In genomic region chr22:46355369-46355995, GRCh38 we compare ENCODE assay signal across 8 cellular contexts. TPM values are rescaled to one million over a fixed set of nuclear protein-coding genes. Genes with fewer than 3 reads are reported as not detected.
DNase-seq lines count a peak whose midpoint lies in the region; ATAC-seq, FAIRE-seq and TF ChIP-seq lines count a peak whose summit lies in the region.

No MANE protein-coding gene starts in this region.

- peaks cover 5% of the 10 kb centered on the region for H3K4me1 Mint-ChIP-seq in activated T-cell treated with anti-CD3 and anti-CD28 coated beads, Interleukin-2, amount 50 U/mL, for 72 hours (ENCODE audit: low read depth)

- ATAC-seq in activated T-cell treated with anti-CD3 and anti-CD28 coated beads, Interleukin-2, amount 50 U/mL, for 72 hours (replicated peaks in 1 of 2): peak; percentile 49 to 57
- ATAC-seq in HG03521 (IDR thresholded peaks at IDR 0.05; ENCODE audit: unreplicated experiment): no peak

- H3K27me3 Mint-ChIP-seq in activated T-cell treated with anti-CD3 and anti-CD28 coated beads, Interleukin-2, amount 50 U/mL, for 72 hours (ENCODE audit: low read depth): no peaks in the 10 kb centered on the region

- CTCF ChIA-PET in A673 (lab: Charles Lee): interaction anchor here (0.5 to 1.6 kb wide), 3 partner anchors 12 to 351 kb away, joined by 3 to 4 read pairs (median 3); no protein-coding TSS in a partner anchor

- no peaks in the 10 kb centered on the region for H3K27me3 ChIP-seq in A673 (replicated peaks; ENCODE audit: insufficient read depth, low read depth, low read length, poor library complexity)
- no peaks in the 10 kb centered on the region for H3K27me3 ChIP-seq in OCI-LY3 (ENCODE audit: low read depth, low read length)
- H3K27me3 ChIP-seq in neutrophil: no peaks in the 10 kb centered on the region
- H3K27me3 ChIP-seq in transverse colon: no peaks in the 10 kb centered on the region

- no peak for TF ChIP-seq EP300 in transverse colon (IDR thresholded peaks at IDR 0.05; ENCODE audit: low read depth)

- DNase-seq in A673 (ENCODE audit: low spot score) (peak; percentile 81), GM12892 (ENCODE audit: insufficient read length) (peak; percentile 83), fibroblast of peridontal ligament (ENCODE audit: extremely low read depth) (peak; percentile 62), transverse colon (peak; percentile 67)
- peak; percentile 62 to 67 for DNase-seq in activated T-cell treated with anti-CD3 and anti-CD28 coated beads, Interleukin-2, amount 50 U/mL, for 72 hours

- peak; percentile 42 for FAIRE-seq in GM12892 (lab: Jason Lieb, UNC)

- no peak overlapping the region for H3K27ac ChIP-seq in A673 (ENCODE audit: low read depth, low read length, poor library complexity, severe bottlenecking)
- H3K27ac ChIP-seq in OCI-LY3 (ENCODE audit: low read length): no peak overlapping the region
- no peak overlapping the region for H3K27ac ChIP-seq in neutrophil
- no peak overlapping the region for H3K27ac ChIP-seq in transverse colon

- H3K27ac Mint-ChIP-seq in activated T-cell treated with anti-CD3 and anti-CD28 coated beads, Interleukin-2, amount 50 U/mL, for 72 hours: no peak overlapping the region

- peaks cover 32% of the 10 kb centered on the region for H3K36me3 ChIP-seq in A673 (ENCODE audit: insufficient read depth, low read length, poor library complexity, severe bottlenecking)
- peaks cover 58% of the 10 kb centered on the region for H3K36me3 ChIP-seq in OCI-LY3 (replicated peaks; ENCODE audit: low read depth, low read length)
- H3K36me3 ChIP-seq in neutrophil: peaks cover 82% of the 10 kb centered on the region
- H3K36me3 ChIP-seq in transverse colon: peaks cover 0 to 29% (median 14%) of the 10 kb centered on the region in 4 donors

- H2AFZ ChIP-seq in OCI-LY3 (ENCODE audit: low read depth, low read length): no peak overlapping the region

- H3K4me3 ChIP-seq in A673 (ENCODE audit: low read depth, low read length, poor library complexity, severe bottlenecking): no peak overlapping the region
- H3K4me3 ChIP-seq in OCI-LY3 (ENCODE audit: low read length): no peak overlapping the region
- H3K4me3 ChIP-seq in neutrophil (ENCODE audit: low read depth in 1 of 2, low read length in 1 of 2): no peak overlapping the region
- no peak overlapping the region for H3K4me3 ChIP-seq in transverse colon

- no peak overlapping the region for H3K9ac ChIP-seq in OCI-LY3 (ENCODE audit: low read length)

- 55% methylated on average over 22 of the region's 22 CpGs; no CpG with 5 or more reads in 1 of the 2 donors for WGBS in transverse colon (ENCODE audit: low coverage in 1 of 2), 2 donors

- H3K4me2 ChIP-seq in OCI-LY3 (ENCODE audit: low read length): no peak overlapping the region

- H3K9me3 Mint-ChIP-seq in activated T-cell treated with anti-CD3 and anti-CD28 coated beads, Interleukin-2, amount 50 U/mL, for 72 hours: no peaks in the 10 kb centered on the region

- TF ChIP-seq CTCF in A673 (conservative IDR thresholded peaks at IDR 0.05; ENCODE audit: low read depth, low read length) (peak; percentile 89), OCI-LY3 (IDR thresholded peaks at IDR 0.05; ENCODE audit: low read depth, low read length) (peak; percentile 93), neutrophil (IDR thresholded peaks at IDR 0.05) (peak; percentile 22), transverse colon (IDR thresholded peaks at IDR 0.05) (peak; percentile 62 to 78 (median 73))

- in situ Hi-C loops in transverse colon (cut with MboI; ENCODE audit: low pct_ligation_motif_present in 1 of 4, low pct_unique_long_range_greater_than_20kb in 1 of 4, low sequenced_read_pairs in 3 of 4): loop anchor here in 1 of 4 donors (10.0 kb wide), 1 partner anchor 189 kb away; no protein-coding TSS in a partner anchor

- POLR2A ChIA-PET in A673 (lab: Charles Lee; ENCODE audit: low non-redundant PET): no interaction called here

- H3K4me3 Mint-ChIP-seq in activated T-cell treated with anti-CD3 and anti-CD28 coated beads, Interleukin-2, amount 50 U/mL, for 72 hours: no peak overlapping the region

- H3K36me3 Mint-ChIP-seq in activated T-cell treated with anti-CD3 and anti-CD28 coated beads, Interleukin-2, amount 50 U/mL, for 72 hours (ENCODE audit: insufficient read depth in 2 of 2): peaks cover 3 to 5% of the 10 kb centered on the region in 2 donors

- H3K9me3 ChIP-seq in A673 (ENCODE audit: low read depth, low read length, poor library complexity, severe bottlenecking) (no peaks in the 10 kb centered on the region), OCI-LY3 (ENCODE audit: insufficient read depth, low read length) (no peaks in the 10 kb centered on the region), neutrophil (no peaks in the 10 kb centered on the region), transverse colon (no peaks in the 10 kb centered on the region)

- peaks cover 4% of the 10 kb centered on the region for H4K20me1 ChIP-seq in OCI-LY3 (ENCODE audit: insufficient read depth, low read length)

- H3K79me2 ChIP-seq in OCI-LY3 (ENCODE audit: low read length): no peaks in the 10 kb centered on the region

- TF ChIP-seq POLR2A in GM12892 (IDR thresholded peaks at IDR 0.05; ENCODE audit: low read depth, low read length) (no peak), transverse colon (IDR thresholded peaks at IDR 0.05) (no peak)

- no TSS peak for BruUV-seq in A673 (replicated peaks; lab: Mats Ljungman, UMichigan)

- H3K4me1 ChIP-seq in A673 (ENCODE audit: insufficient read depth, low read length, poor library complexity, severe bottlenecking) (peaks cover 12% of the 10 kb centered on the region), OCI-LY3 (ENCODE audit: low read length) (no peaks in the 10 kb centered on the region), neutrophil (ENCODE audit: control insufficient read depth in 1 of 2, insufficient read depth in 1 of 2, low read depth in 1 of 2, low read length in 1 of 2) (no peaks in the 10 kb centered on the region), transverse colon (no peaks in the 10 kb centered on the region)

- intact Hi-C loops in A673 (cut with micrococcal nuclease; ENCODE audit: unreplicated experiment) (loop anchor here (1.0 kb wide), 1 partner anchor 187 kb away; no protein-coding TSS in a partner anchor), transverse colon (cut with DNase I; ENCODE audit: low total_unique reads) (no loop called here)

RNA-seq across cellular contexts. Expression of gene TRMU, which starts 20.0 kb away (rescaled TPM):
- total RNA-seq in A673 (2021): 83.0 and 90.1 TPM in 2 replicates
- polyA plus RNA-seq in GM12892 (2012; ENCODE audit: missing spikeins): 28.3 TPM
- 10 to 100 TPM; 65.3 to 69.7 TPM for total RNA-seq in activated T-cell treated with anti-CD3 and anti-CD28 coated beads, Interleukin-2, amount 50 U/mL, for 72 hours
- 10 to 100 TPM; 33.7 to 90.0 (median 38.5) TPM for total RNA-seq in transverse colon

RNA-seq across cellular contexts. Expression of gene GTSE1, which starts 58.8 kb away (rescaled TPM):
- total RNA-seq in A673 (2021): 87.3 and 88.1 TPM in 2 replicates
- 12.0 TPM for polyA plus RNA-seq in GM12892 (2012; ENCODE audit: missing spikeins)
- 10 to 100 TPM; 54.2 to 60.5 TPM for total RNA-seq in activated T-cell treated with anti-CD3 and anti-CD28 coated beads, Interleukin-2, amount 50 U/mL, for 72 hours
- total RNA-seq in transverse colon: 1 to 10 TPM in 2 of 4 donors, under 1 TPM in 1, not detected in 1; 1.00 to 3.0 (median 1.2) TPM

Comparison
In these comparisons a context has a peak if more than half of its experiments do, and no peak if none do; other contexts are left out.
1. CTCF ChIP-seq: peak in every context shown above with its lines; median percentile 93 in OCI-LY3; 89 in A673; 73 in transverse colon; 22 in neutrophil.
2. RNA of gene GTSE1, which starts 58.8 kb away (total RNA-seq): 87.3 to 88.1 TPM in A673 and 54.2 to 60.5 TPM in activated T-cell treated with anti-CD3 and anti-CD28 coated beads, Interleukin-2, amount 50 U/mL, for 72 hours; 1.00 to 3.0 TPM in transverse colon; every median in the first group is over 10 times any median in the second.
3. Peak in every context shown above with its lines, with median percentiles within 50 percentile points of each other: DNase-seq.